12 cellular contexts compared by ENCODE assay signal in the genomic region with DNA sequence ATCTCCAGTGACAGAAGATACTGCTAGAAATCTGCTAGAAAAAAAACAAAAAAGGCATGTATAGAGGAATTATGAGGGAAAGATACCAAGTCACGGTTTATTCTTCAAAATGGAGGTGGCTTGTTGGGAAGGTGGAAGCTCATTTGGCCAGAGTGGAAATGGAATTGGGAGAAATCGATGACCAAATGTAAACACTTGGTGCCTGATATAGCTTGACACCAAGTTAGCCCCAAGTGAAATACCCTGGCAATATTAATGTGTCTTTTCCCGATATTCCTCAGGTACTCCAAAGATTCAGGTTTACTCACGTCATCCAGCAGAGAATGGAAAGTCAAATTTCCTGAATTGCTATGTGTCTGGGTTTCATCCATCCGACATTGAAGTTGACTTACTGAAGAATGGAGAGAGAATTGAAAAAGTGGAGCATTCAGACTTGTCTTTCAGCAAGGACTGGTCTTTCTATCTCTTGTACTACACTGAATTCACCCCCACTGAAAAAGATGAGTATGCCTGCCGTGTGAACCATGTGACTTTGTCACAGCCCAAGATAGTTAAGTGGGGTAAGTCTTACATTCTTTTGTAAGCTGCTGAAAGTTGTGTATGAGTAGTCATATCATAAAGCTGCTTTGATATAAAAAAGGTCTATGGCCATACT. TPM values are rescaled to one million over a fixed set of nuclear protein-coding genes. Genes with fewer than 3 reads are reported as not detected.
A peak's percentile ranks its signal among the peaks of the same experiment; 100 is the strongest.
DNase-seq lines count a peak whose midpoint lies in the region; ATAC-seq, FAIRE-seq and TF ChIP-seq lines count a peak whose summit lies in the region.
"Had no signal": no experiment of that assay in that cellular context is flagged by ENCODE, and none has a peak within 500 bp of the region (broad histone marks: within the 10 kb centered on the region; RNA-seq: fewer than 3 reads in every experiment).

No MANE protein-coding gene starts in this region.

- FAIRE-seq in HTR-8/SVneo (lab: Jason Lieb, UNC): no peak

- no peaks in the 10 kb centered on the region for H3K9me3 ChIP-seq in effector memory CD4-positive, alpha-beta T cell (ENCODE audit: control insufficient read depth, low read length)
- H3K9me3 ChIP-seq: gastroesophageal sphincter had no signal

- H3K27ac ChIP-seq in effector memory CD4-positive, alpha-beta T cell (ENCODE audit: insufficient read depth, low read length, poor library complexity, severe bottlenecking): peak overlapping the region; percentile 100

- H3K9me3 Mint-ChIP-seq in activated CD4-positive, alpha-beta T cell treated with anti-CD3 and anti-CD28 coated beads, Interleukin-2, amount 10 ng/mL, durations not matched to agents 24 days and 14 days: no peaks in the 10 kb centered on the region
- H3K9me3 Mint-ChIP-seq in stimulated activated memory B cell treated with anti-CD40 and anti-IgM and Interleukin-4, amounts not matched to agents 10 μg/mL and 1 μg/mL and 100 μg/mL, for 72 hours: no peaks in the 10 kb centered on the region
- no peaks in the 10 kb centered on the region for H3K9me3 Mint-ChIP-seq in glutamatergic neuron (ENCODE audit: unreplicated experiment)

- TF ChIP-seq CTCF in NB4 (IDR thresholded peaks at IDR 0.05; ENCODE audit: low read depth, low read length): no peak
- no peak for TF ChIP-seq CTCF in glutamatergic neuron (IDR thresholded peaks at IDR 0.05; ENCODE audit: partially characterized antibody, unreplicated experiment)

- TF ChIP-seq POLR2A in NB4 (IDR thresholded peaks at IDR 0.05; ENCODE audit: extremely low read depth, insufficient read length): no peak

- peaks cover 54% of the 10 kb centered on the region for H3K4me1 ChIP-seq in effector memory CD4-positive, alpha-beta T cell (ENCODE audit: control insufficient read depth, insufficient read depth, low read length, poor library complexity, severe bottlenecking)

- no peaks in the 10 kb centered on the region for H3K27me3 ChIP-seq in effector memory CD4-positive, alpha-beta T cell (replicated peaks; ENCODE audit: control insufficient read depth, insufficient read depth, low read length, poor library complexity, severe bottlenecking)
- H3K27me3 ChIP-seq: gastroesophageal sphincter had no signal

- H3K36me3 ChIP-seq in effector memory CD4-positive, alpha-beta T cell (ENCODE audit: control insufficient read depth, insufficient read depth, low read length): peaks cover 68% of the 10 kb centered on the region

- H3K4me3 ChIP-seq in NB4 (ENCODE audit: low read depth, low read length): peak overlapping the region; percentile 1
- H3K4me3 ChIP-seq in effector memory CD4-positive, alpha-beta T cell (ENCODE audit: insufficient read depth, low read depth, low read length, poor library complexity, severe bottlenecking): peak overlapping the region; percentile 100

- peak; percentile 71 for DNase-seq in activated CD4-positive, alpha-beta T cell treated with anti-CD3 and anti-CD28 coated beads, Interleukin-2, amount 10 ng/mL, durations not matched to agents 24 days and 14 days
- DNase-seq in activated CD4-positive, alpha-beta T cell treated with anti-CD3 and anti-CD28 coated beads, Interleukin-2, amount 50 U/mL, for 1 hour: no peak
- no peak for DNase-seq in NB4 (ENCODE audit: low read depth)
- DNase-seq in effector memory CD4-positive, alpha-beta T cell: no peak
- no peak for DNase-seq in HTR-8/SVneo (ENCODE audit: insufficient read length, low spot score)
- DNase-seq in NCI-H345 (lab: John Stamatoyannopoulos, UW): no peak
- no peak for DNase-seq in glutamatergic neuron
- DNase-seq: NCI-H1436, T1000 had no signal

- no peaks in the 10 kb centered on the region for H3K27me3 Mint-ChIP-seq in activated CD4-positive, alpha-beta T cell treated with anti-CD3 and anti-CD28 coated beads, Interleukin-2, amount 10 ng/mL, durations not matched to agents 24 days and 14 days
- no peaks in the 10 kb centered on the region for H3K27me3 Mint-ChIP-seq in stimulated activated memory B cell treated with anti-CD40 and anti-IgM and Interleukin-4, amounts not matched to agents 10 μg/mL and 1 μg/mL and 100 μg/mL, for 72 hours
- H3K27me3 Mint-ChIP-seq in glutamatergic neuron (ENCODE audit: unreplicated experiment): peaks cover 3% of the 10 kb centered on the region

- intact Hi-C loops in activated CD4-positive, alpha-beta T cell treated with anti-CD3 and anti-CD28 coated beads, Interleukin-2, amount 10 ng/mL, durations not matched to agents 24 days and 14 days (cut with micrococcal nuclease): no loop called here

- H3K4me3 Mint-ChIP-seq in activated CD4-positive, alpha-beta T cell treated with anti-CD3 and anti-CD28 coated beads, Interleukin-2, amount 10 ng/mL, durations not matched to agents 24 days and 14 days: peak overlapping the region; percentile 94
- H3K4me3 Mint-ChIP-seq in stimulated activated memory B cell treated with anti-CD40 and anti-IgM and Interleukin-4, amounts not matched to agents 10 μg/mL and 1 μg/mL and 100 μg/mL, for 72 hours: peak overlapping the region; percentile 87
- no peak overlapping the region for H3K4me3 Mint-ChIP-seq in glutamatergic neuron (ENCODE audit: unreplicated experiment)

- no peak for ATAC-seq in stimulated activated memory B cell treated with anti-CD40 and anti-IgM and Interleukin-4, amounts not matched to agents 10 μg/mL and 1 μg/mL and 100 μg/mL, for 72 hours
- ATAC-seq: gastroesophageal sphincter had no signal

- peaks cover 60% of the 10 kb centered on the region for H3K4me1 Mint-ChIP-seq in activated CD4-positive, alpha-beta T cell treated with anti-CD3 and anti-CD28 coated beads, Interleukin-2, amount 10 ng/mL, durations not matched to agents 24 days and 14 days
- H3K4me1 Mint-ChIP-seq in stimulated activated memory B cell treated with anti-CD40 and anti-IgM and Interleukin-4, amounts not matched to agents 10 μg/mL and 1 μg/mL and 100 μg/mL, for 72 hours: peaks cover 59% of the 10 kb centered on the region
- no peaks in the 10 kb centered on the region for H3K4me1 Mint-ChIP-seq in glutamatergic neuron (ENCODE audit: low read depth, unreplicated experiment)

- H3K36me3 Mint-ChIP-seq in activated CD4-positive, alpha-beta T cell treated with anti-CD3 and anti-CD28 coated beads, Interleukin-2, amount 10 ng/mL, durations not matched to agents 24 days and 14 days (ENCODE audit: low read depth): peaks cover 82% of the 10 kb centered on the region
- peaks cover 75% of the 10 kb centered on the region for H3K36me3 Mint-ChIP-seq in stimulated activated memory B cell treated with anti-CD40 and anti-IgM and Interleukin-4, amounts not matched to agents 10 μg/mL and 1 μg/mL and 100 μg/mL, for 72 hours
- H3K36me3 Mint-ChIP-seq in glutamatergic neuron (ENCODE audit: unreplicated experiment): no peaks in the 10 kb centered on the region

- H3K27ac Mint-ChIP-seq in activated CD4-positive, alpha-beta T cell treated with anti-CD3 and anti-CD28 coated beads, Interleukin-2, amount 10 ng/mL, durations not matched to agents 24 days and 14 days: peak overlapping the region; percentile 90
- H3K27ac Mint-ChIP-seq in stimulated activated memory B cell treated with anti-CD40 and anti-IgM and Interleukin-4, amounts not matched to agents 10 μg/mL and 1 μg/mL and 100 μg/mL, for 72 hours: peak overlapping the region; percentile 100
- H3K27ac Mint-ChIP-seq in glutamatergic neuron (ENCODE audit: unreplicated experiment): no peak overlapping the region

RNA-seq across cellular contexts. Expression of a gene that starts 4.0 kb away (rescaled TPM):
- total RNA-seq in activated CD4-positive, alpha-beta T cell treated with anti-CD3 and anti-CD28 coated beads, Interleukin-2, amount 10 ng/mL, durations not matched to agents 24 days and 14 days: 4,380 and 4,481 TPM in 2 replicates
- 21.5 TPM for total RNA-seq in glutamatergic neuron (ENCODE audit: unreplicated experiment)

RNA-seq across cellular contexts. Expression of a gene that starts 4.1 kb away (rescaled TPM):
- 10.9 and 13.5 TPM in 2 replicates for total RNA-seq in activated CD4-positive, alpha-beta T cell treated with anti-CD3 and anti-CD28 coated beads, Interleukin-2, amount 10 ng/mL, durations not matched to agents 24 days and 14 days
- not detected for total RNA-seq in glutamatergic neuron (ENCODE audit: unreplicated experiment)
- total RNA-seq: A172 had no signal

RNA-seq across cellular contexts. Expression of a gene that starts 21.1 kb away (rescaled TPM):
- 38.6 and 42.7 TPM in 2 replicates for total RNA-seq in activated CD4-positive, alpha-beta T cell treated with anti-CD3 and anti-CD28 coated beads, Interleukin-2, amount 10 ng/mL, durations not matched to agents 24 days and 14 days
- total RNA-seq in glutamatergic neuron (ENCODE audit: unreplicated experiment): 22.8 TPM

RNA-seq across cellular contexts. Expression of a gene that starts 51.8 kb away (rescaled TPM):
- 67.2 and 68.0 TPM in 2 replicates for total RNA-seq in activated CD4-positive, alpha-beta T cell treated with anti-CD3 and anti-CD28 coated beads, Interleukin-2, amount 10 ng/mL, durations not matched to agents 24 days and 14 days
- 59.2 TPM for total RNA-seq in glutamatergic neuron (ENCODE audit: unreplicated experiment)

Comparison
In these comparisons a context has a peak if more than half of its experiments do, and no peak if none do; other contexts are left out.
1. RNA of a gene that starts 4.0 kb away (total RNA-seq): 4,380 to 4,481 TPM in activated CD4-positive, alpha-beta T cell treated with anti-CD3 and anti-CD28 coated beads, Interleukin-2, amount 10 ng/mL, durations not matched to agents 24 days and 14 days; 21.5 TPM in glutamatergic neuron (single experiment); every median in the first group is over 100 times any median in the second.
2. RNA of a gene that starts 4.1 kb away (total RNA-seq): 10.9 to 13.5 TPM in activated CD4-positive, alpha-beta T cell treated with anti-CD3 and anti-CD28 coated beads, Interleukin-2, amount 10 ng/mL, durations not matched to agents 24 days and 14 days; not detected in glutamatergic neuron (single experiment); every median in the first group is over 10 times any median in the second.